Comparison of ENCODE assay signal across 9 cellular contexts in the genomic region with DNA sequence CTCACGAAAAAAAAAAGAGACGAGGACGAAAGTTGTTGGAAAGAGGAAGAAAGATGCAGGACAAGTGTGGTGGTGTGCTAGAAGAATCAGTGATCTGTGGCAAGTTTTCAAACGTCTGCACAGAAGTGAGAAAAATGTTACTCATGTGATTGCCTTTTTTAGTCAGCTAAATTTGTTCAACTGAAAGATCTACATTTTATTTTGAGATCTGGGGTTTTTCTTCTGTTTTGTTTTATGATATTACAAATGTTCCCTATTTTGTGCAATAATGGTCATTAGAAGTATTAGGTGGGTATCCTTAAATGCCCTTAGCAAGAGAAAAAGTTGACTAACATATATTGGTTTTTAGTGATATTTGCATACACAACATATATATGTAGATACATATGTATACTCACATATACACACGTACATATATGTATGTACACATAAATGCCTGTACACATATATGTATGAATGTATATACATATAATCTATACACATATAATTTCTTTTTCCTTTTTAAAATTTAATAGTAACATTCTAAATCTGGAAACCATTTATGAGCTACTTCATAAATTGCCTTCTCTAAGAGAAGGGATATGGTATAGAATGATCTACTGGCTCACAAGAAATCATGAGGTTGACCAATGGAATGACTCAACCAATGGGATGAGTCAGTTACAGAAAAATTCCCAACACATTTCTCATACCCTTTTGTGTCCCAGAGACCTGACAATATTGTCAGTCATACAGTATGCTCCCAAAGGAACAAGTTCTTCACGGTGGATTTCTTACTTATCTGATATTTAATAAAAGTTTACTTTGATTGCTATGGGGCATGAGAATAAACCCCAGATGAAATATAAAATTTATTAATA. TPM values are rescaled to one million over a fixed set of nuclear protein-coding genes. Genes with fewer than 3 reads are reported as not detected.
A peak's percentile ranks its signal among the peaks of the same experiment; 100 is the strongest.
DNase-seq lines count a peak whose midpoint lies in the region; ATAC-seq, FAIRE-seq and TF ChIP-seq lines count a peak whose summit lies in the region.
"Had no signal": no experiment of that assay in that cellular context is flagged by ENCODE, and none has a peak within 500 bp of the region (broad histone marks: within the 10 kb centered on the region; RNA-seq: fewer than 3 reads in every experiment).

No MANE protein-coding gene starts in this region.

- CTCF ChIA-PET in activated naive CD4-positive, alpha-beta T cell treated with anti-CD3 and anti-CD28 coated beads for 36 hours (lab: Charles Lee) = interaction anchor here (0.6 to 1.5 kb wide), 3 partner anchors 112 to 250 kb away, joined by 3 read pairs; no protein-coding TSS in a partner anchor

- WGBS in pancreas, 2 donors = 63 to 71% methylated on average over 6 of the region's 6 CpGs
- 77 to 79% methylated on average over 6 of the region's 6 CpGs for WGBS in transverse colon (ENCODE audit: low coverage in 1 of 2), 2 donors

- no peak for TF ChIP-seq POLR2A in transverse colon (IDR thresholded peaks at IDR 0.05)

- no peaks in the 10 kb centered on the region for H3K9me3 ChIP-seq in pancreas
- H3K9me3 ChIP-seq in transverse colon = no peaks in the 10 kb centered on the region

- H3K36me3 ChIP-seq in pancreas (no peaks in the 10 kb centered on the region), transverse colon (no peaks in the 10 kb centered on the region)

- H3K4me1 ChIP-seq in pancreas (no peaks in the 10 kb centered on the region), transverse colon (no peaks in the 10 kb centered on the region)

- no peak overlapping the region for H3K27ac ChIP-seq in pancreas
- H3K27ac ChIP-seq in transverse colon = no peak overlapping the region

- ATAC-seq in GM18870 (IDR thresholded peaks at IDR 0.05; ENCODE audit: unreplicated experiment) (peak; percentile 90), HG02973 (IDR thresholded peaks at IDR 0.05; ENCODE audit: unreplicated experiment) (peak; percentile 88), pancreas (no peak)
- no peak for ATAC-seq in effector memory CD8-positive, alpha-beta T cell (replicated peaks)
- ATAC-seq: activated T-helper 17 cell treated with anti-CD3 and anti-CD28 coated beads, Interleukin-2, amount 50 U/mL, for 72 hours had no signal

- in situ Hi-C loops in transverse colon (cut with MboI; ENCODE audit: low pct_ligation_motif_present in 1 of 4, low pct_unique_long_range_greater_than_20kb in 1 of 4, low sequenced_read_pairs in 3 of 4) = loop anchor here in 1 of 4 donors (25.0 kb wide), 1 partner anchor 428 kb away; no protein-coding TSS in a partner anchor

- no peaks in the 10 kb centered on the region for H3K4me1 Mint-ChIP-seq in effector memory CD8-positive, alpha-beta T cell (ENCODE audit: low read depth in 2 of 2)
- no peaks in the 10 kb centered on the region for H3K4me1 Mint-ChIP-seq in activated naive CD4-positive, alpha-beta T cell treated with anti-CD3 and anti-CD28 coated beads for 36 hours (ENCODE audit: low read depth)
- H3K4me1 Mint-ChIP-seq: activated T-helper 17 cell treated with anti-CD3 and anti-CD28 coated beads, Interleukin-2, amount 50 U/mL, for 72 hours had no signal

- no peaks in the 10 kb centered on the region for H3K36me3 Mint-ChIP-seq in effector memory CD8-positive, alpha-beta T cell (ENCODE audit: insufficient read depth)
- H3K36me3 Mint-ChIP-seq in activated naive CD4-positive, alpha-beta T cell treated with anti-CD3 and anti-CD28 coated beads for 36 hours (ENCODE audit: low read depth) = no peaks in the 10 kb centered on the region

- no peaks in the 10 kb centered on the region for H3K27me3 ChIP-seq in pancreas
- H3K27me3 ChIP-seq in transverse colon = no peaks in the 10 kb centered on the region

- peaks cover 0 to 2% of the 10 kb centered on the region in 2 donors for H3K9me3 Mint-ChIP-seq in effector memory CD8-positive, alpha-beta T cell
- no peaks in the 10 kb centered on the region for H3K9me3 Mint-ChIP-seq in activated naive CD4-positive, alpha-beta T cell treated with anti-CD3 and anti-CD28 coated beads for 36 hours

- intact Hi-C loops in pancreas (cut with DNase I) = no loop called here
- intact Hi-C loops in transverse colon (cut with DNase I; ENCODE audit: low total_unique reads) = no loop called here
- intact Hi-C loops in activated naive CD4-positive, alpha-beta T cell treated with anti-CD3 and anti-CD28 coated beads for 36 hours (cut with micrococcal nuclease) = no loop called here

- no peak for TF ChIP-seq EP300 in transverse colon (IDR thresholded peaks at IDR 0.05; ENCODE audit: low read depth)

- peak; percentile 39 for FAIRE-seq in pancreas (lab: Jason Lieb, UNC)

- no peak overlapping the region for H3K4me3 Mint-ChIP-seq in effector memory CD8-positive, alpha-beta T cell
- no peak overlapping the region for H3K4me3 Mint-ChIP-seq in activated naive CD4-positive, alpha-beta T cell treated with anti-CD3 and anti-CD28 coated beads for 36 hours
- H3K4me3 Mint-ChIP-seq: activated T-helper 17 cell treated with anti-CD3 and anti-CD28 coated beads, Interleukin-2, amount 50 U/mL, for 72 hours had no signal

- DNase-seq in RPMI7951 (ENCODE audit: low read depth) (peak; percentile 87), pancreas (no peak), DMS153 treated with DMSO at 0.1 percent for 48 hours (lab: John Stamatoyannopoulos, UW; ENCODE audit: unreplicated experiment) (no peak), transverse colon (no peak)
- no peak for DNase-seq in effector memory CD8-positive, alpha-beta T cell
- no peak for DNase-seq in activated naive CD4-positive, alpha-beta T cell treated with anti-CD3 and anti-CD28 coated beads for 36 hours

- H3K4me3 ChIP-seq in pancreas (no peak overlapping the region), transverse colon (no peak overlapping the region)

- H3K27me3 Mint-ChIP-seq in effector memory CD8-positive, alpha-beta T cell = no peaks in the 10 kb centered on the region
- no peaks in the 10 kb centered on the region for H3K27me3 Mint-ChIP-seq in activated naive CD4-positive, alpha-beta T cell treated with anti-CD3 and anti-CD28 coated beads for 36 hours (ENCODE audit: low read depth)
- H3K27me3 Mint-ChIP-seq: activated T-helper 17 cell treated with anti-CD3 and anti-CD28 coated beads, Interleukin-2, amount 50 U/mL, for 72 hours had no signal

- TF ChIP-seq CTCF in pancreas (IDR thresholded peaks at IDR 0.05) = no peak
- TF ChIP-seq CTCF in transverse colon (IDR thresholded peaks at IDR 0.05) = no peak

- no peak overlapping the region for H3K27ac Mint-ChIP-seq in effector memory CD8-positive, alpha-beta T cell
- H3K27ac Mint-ChIP-seq in activated naive CD4-positive, alpha-beta T cell treated with anti-CD3 and anti-CD28 coated beads for 36 hours = no peak overlapping the region
- H3K27ac Mint-ChIP-seq: activated T-helper 17 cell treated with anti-CD3 and anti-CD28 coated beads, Interleukin-2, amount 50 U/mL, for 72 hours had no signal

RNA-seq across cellular contexts. Expression of a gene that starts 38.4 kb away (rescaled TPM):
- total RNA-seq in RPMI7951 (2014; rRNA removed; shearing (Covaris generic)) = not detected in 2 replicates
- not detected for total RNA-seq in pancreas
- polyA plus RNA-seq in pancreas = under 1 TPM in 1 of 2 donors, not detected in 1; 0.05 TPM
- total RNA-seq in transverse colon = under 1 TPM in 1 of 4 donors, not detected in 3; 0.14 TPM
- not detected for total RNA-seq in activated naive CD4-positive, alpha-beta T cell treated with anti-CD3 and anti-CD28 coated beads for 36 hours
- total RNA-seq: activated T-helper 17 cell treated with anti-CD3 and anti-CD28 coated beads, Interleukin-2, amount 50 U/mL, for 72 hours had no signal

Comparison
In these comparisons a context has a peak if more than half of its experiments do, and no peak if none do; other contexts are left out.
1. ATAC-seq: peak in GM18870 (single experiment) and HG02973 (single experiment); none in pancreas (0 of 4) and effector memory CD8-positive, alpha-beta T cell (single experiment).